In the genomic region with DNA sequence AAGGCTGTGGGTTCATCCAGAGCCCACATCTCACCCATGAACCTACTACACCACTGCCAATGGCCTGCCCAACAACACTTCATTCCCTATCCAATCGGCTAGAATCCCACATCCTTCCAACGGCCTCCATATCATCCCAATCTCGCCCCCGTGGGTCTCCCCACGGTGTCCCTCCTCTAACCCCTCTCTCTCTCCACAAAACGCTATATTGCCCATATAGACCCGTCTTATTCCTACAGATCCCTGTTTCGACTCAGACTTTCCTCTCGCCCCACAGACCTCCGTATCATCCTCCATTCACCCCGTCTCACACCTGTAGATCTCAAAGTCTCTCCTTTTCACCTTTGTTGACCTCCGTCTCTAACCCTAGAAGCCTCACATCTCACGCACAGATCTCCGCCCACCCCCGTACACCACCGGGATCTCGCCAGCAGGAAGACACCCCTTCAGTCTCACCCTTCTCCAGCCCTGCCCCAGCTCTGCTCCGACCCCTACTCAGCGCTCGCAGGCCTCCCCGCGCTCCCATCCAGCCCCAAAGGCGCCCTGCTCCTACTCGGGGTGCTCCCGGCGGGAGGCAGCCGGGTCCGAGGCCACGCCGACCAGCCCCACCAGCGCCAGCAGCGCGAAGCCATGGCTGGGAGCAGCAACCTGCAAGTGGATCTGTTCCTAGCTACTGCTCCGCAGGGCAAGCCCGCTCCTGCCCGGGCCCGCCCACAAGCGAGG, we compare ENCODE assay signal across 8 cellular contexts. TPM values are rescaled to one million over a fixed set of nuclear protein-coding genes. Genes with fewer than 3 reads are reported as not detected.
DNase-seq lines count a peak whose midpoint lies in the region; ATAC-seq lines count a peak whose summit lies in the region.

A gene with protein sequence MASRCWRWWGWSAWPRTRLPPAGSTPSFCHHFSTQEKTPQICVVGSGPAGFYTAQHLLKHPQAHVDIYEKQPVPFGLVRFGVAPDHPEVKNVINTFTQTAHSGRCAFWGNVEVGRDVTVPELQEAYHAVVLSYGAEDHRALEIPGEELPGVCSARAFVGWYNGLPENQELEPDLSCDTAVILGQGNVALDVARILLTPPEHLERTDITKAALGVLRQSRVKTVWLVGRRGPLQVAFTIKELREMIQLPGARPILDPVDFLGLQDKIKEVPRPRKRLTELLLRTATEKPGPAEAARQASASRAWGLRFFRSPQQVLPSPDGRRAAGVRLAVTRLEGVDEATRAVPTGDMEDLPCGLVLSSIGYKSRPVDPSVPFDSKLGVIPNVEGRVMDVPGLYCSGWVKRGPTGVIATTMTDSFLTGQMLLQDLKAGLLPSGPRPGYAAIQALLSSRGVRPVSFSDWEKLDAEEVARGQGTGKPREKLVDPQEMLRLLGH (minus strand): TSS at position 682 of the 723 bp plus-strand sequence. CDS start 50 bp downstream, at position 632.

- H3K4me3 ChIP-seq in MG63, result peak within 1 kb of the TSS; percentile 78

- peak within 1 kb of the TSS; percentile 84 for H3K4me3 Mint-ChIP-seq in dendritic cell treated with granulocyte-macrophage colony-stimulating factor and Interleukin-4, amounts not matched to agents 40 ng/mL and 50 ng/mL, for 4 days
- H3K4me3 Mint-ChIP-seq in natural killer cell treated with Interleukin-12 subunit alpha and Interleukin-12 subunit beta and Interleukin-15 and Interleukin-18, amount 100 ng/mL, for 72 hours, result peak within 1 kb of the TSS; percentile 99

- H3K27me3 ChIP-seq in MG63, result no peaks in the 10 kb centered on the region

- H3K36me3 Mint-ChIP-seq in dendritic cell treated with granulocyte-macrophage colony-stimulating factor and Interleukin-4, amounts not matched to agents 40 ng/mL and 50 ng/mL, for 4 days (ENCODE audit: low read depth), result no peaks in the 10 kb centered on the region
- no peaks in the 10 kb centered on the region for H3K36me3 Mint-ChIP-seq in natural killer cell treated with Interleukin-12 subunit alpha and Interleukin-12 subunit beta and Interleukin-15 and Interleukin-18, amount 100 ng/mL, for 72 hours

- intact Hi-C loops in dendritic cell treated with granulocyte-macrophage colony-stimulating factor and Interleukin-4, amounts not matched to agents 40 ng/mL and 50 ng/mL, for 4 days (cut with micrococcal nuclease), result loop anchor here (1.0 to 2.0 kb wide), 2 partner anchors 96 to 126 kb away; a partner anchor contains a TSS

- H3K27me3 Mint-ChIP-seq in dendritic cell treated with granulocyte-macrophage colony-stimulating factor and Interleukin-4, amounts not matched to agents 40 ng/mL and 50 ng/mL, for 4 days, result peaks cover 22% of the 10 kb centered on the region
- no peaks in the 10 kb centered on the region for H3K27me3 Mint-ChIP-seq in natural killer cell treated with Interleukin-12 subunit alpha and Interleukin-12 subunit beta and Interleukin-15 and Interleukin-18, amount 100 ng/mL, for 72 hours

- no peaks in the 10 kb centered on the region for H3K9me3 Mint-ChIP-seq in dendritic cell treated with granulocyte-macrophage colony-stimulating factor and Interleukin-4, amounts not matched to agents 40 ng/mL and 50 ng/mL, for 4 days
- no peaks in the 10 kb centered on the region for H3K9me3 Mint-ChIP-seq in natural killer cell treated with Interleukin-12 subunit alpha and Interleukin-12 subunit beta and Interleukin-15 and Interleukin-18, amount 100 ng/mL, for 72 hours

- H3K36me3 ChIP-seq in MG63, result no peaks in the 10 kb centered on the region

- DNase-seq in EH (ENCODE audit: low read depth) (peak; percentile 2), MG63 (no peak), NCI-H1092 (lab: John Stamatoyannopoulos, UW) (no peak), NCI-H2029 treated with DMSO at 0.1 percent for 48 hours (lab: John Stamatoyannopoulos, UW) (no peak), NCI-H82 (lab: John Stamatoyannopoulos, UW) (no peak)
- no peak for DNase-seq in natural killer cell treated with Interleukin-12 subunit alpha and Interleukin-12 subunit beta and Interleukin-15 and Interleukin-18, amount 100 ng/mL, for 72 hours (ENCODE audit: low spot score)

- no peaks in the 10 kb centered on the region for H3K9me3 ChIP-seq in MG63

- peaks cover 26% of the 10 kb centered on the region for H3K4me1 Mint-ChIP-seq in dendritic cell treated with granulocyte-macrophage colony-stimulating factor and Interleukin-4, amounts not matched to agents 40 ng/mL and 50 ng/mL, for 4 days (ENCODE audit: low read depth)
- H3K4me1 Mint-ChIP-seq in natural killer cell treated with Interleukin-12 subunit alpha and Interleukin-12 subunit beta and Interleukin-15 and Interleukin-18, amount 100 ng/mL, for 72 hours (ENCODE audit: low read depth in 2 of 2), result peaks cover 25 to 27% of the 10 kb centered on the region in 2 donors

- H3K27ac Mint-ChIP-seq in dendritic cell treated with granulocyte-macrophage colony-stimulating factor and Interleukin-4, amounts not matched to agents 40 ng/mL and 50 ng/mL, for 4 days, result peak within 1 kb of the TSS; percentile 88
- H3K27ac Mint-ChIP-seq in natural killer cell treated with Interleukin-12 subunit alpha and Interleukin-12 subunit beta and Interleukin-15 and Interleukin-18, amount 100 ng/mL, for 72 hours, result peak within 1 kb of the TSS; percentile 86 to 97

- ATAC-seq in GM21528 (IDR thresholded peaks at IDR 0.05; ENCODE audit: low FRiP score, unreplicated experiment), result peak; percentile 30
- peak; percentile 1 to 10 for ATAC-seq in natural killer cell treated with Interleukin-12 subunit alpha and Interleukin-12 subunit beta and Interleukin-15 and Interleukin-18, amount 100 ng/mL, for 72 hours

RNA-seq across cellular contexts. Expression of the gene that starts here (rescaled TPM):
- 8.4 and 15.6 TPM in 2 replicates for total RNA-seq in MG63 (2014; rRNA removed; shearing (Covaris generic); ENCODE audit: low replicate concordance)
- total RNA-seq in natural killer cell treated with Interleukin-12 subunit alpha and Interleukin-12 subunit beta and Interleukin-15 and Interleukin-18, amount 100 ng/mL, for 72 hours, result 10 to 100 TPM in 1 of 2 donors, 1 to 10 TPM in 1; 9.8 to 16.7 TPM
